Comparison of ENCODE assay signal across 19 cellular contexts in the genomic region with DNA sequence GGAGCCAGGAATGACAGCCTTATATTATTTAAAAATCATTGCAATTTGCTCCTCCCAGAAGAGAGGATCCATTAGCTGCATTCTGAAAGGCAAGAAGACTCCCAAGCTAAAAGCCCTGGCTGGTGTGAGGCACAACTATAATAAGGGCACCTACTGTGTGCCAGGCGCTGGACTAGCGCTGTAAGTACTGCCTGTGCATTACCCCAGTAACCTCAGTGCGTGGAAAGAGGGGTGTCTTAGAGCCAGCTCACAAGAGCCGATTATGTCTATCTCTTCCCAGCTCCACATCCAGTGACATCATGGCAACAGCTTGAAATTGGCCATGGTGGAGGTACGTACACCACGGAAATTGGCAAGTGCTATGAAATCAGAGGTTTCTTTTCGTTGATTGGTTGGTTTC.
A peak's percentile ranks its signal among the peaks of the same experiment; 100 is the strongest.
DNase-seq lines count a peak whose midpoint lies in the region; ATAC-seq and TF ChIP-seq lines count a peak whose summit lies in the region.
"Had no signal": no experiment of that assay in that cellular context is flagged by ENCODE, and none has a peak within 500 bp of the region (broad histone marks: within the 10 kb centered on the region; RNA-seq: fewer than 3 reads in every experiment).

No MANE protein-coding gene starts in this region.

- no peak for ATAC-seq in heart left ventricle
- ATAC-seq in body of pancreas, result no peak
- ATAC-seq: activated CD8-positive, alpha-beta T cell treated with anti-CD3 and anti-CD28 coated beads for 36 hours had no signal

- TF ChIP-seq POLR2A in heart left ventricle (IDR thresholded peaks at IDR 0.05), result no peak
- TF ChIP-seq POLR2A in body of pancreas (IDR thresholded peaks at IDR 0.05), result no peak
- TF ChIP-seq POLR2A in tibial nerve (IDR thresholded peaks at IDR 0.05), result no peak
- TF ChIP-seq POLR2A in sigmoid colon (IDR thresholded peaks at IDR 0.05), result no peak

- TF ChIP-seq CTCF in right atrium auricular region (IDR thresholded peaks at IDR 0.05) (no peak), heart left ventricle (IDR thresholded peaks at IDR 0.05) (no peak), body of pancreas (IDR thresholded peaks at IDR 0.05) (no peak), tibial nerve (IDR thresholded peaks at IDR 0.05) (no peak), sigmoid colon (IDR thresholded peaks at IDR 0.05) (no peak), coronary artery (IDR thresholded peaks at IDR 0.05) (no peak)

- TF ChIP-seq EP300 in tibial nerve (IDR thresholded peaks at IDR 0.05) (no peak), sigmoid colon (IDR thresholded peaks at IDR 0.05) (no peak)

- H3K4me3 ChIP-seq in right atrium auricular region, result no peak overlapping the region
- H3K4me3 ChIP-seq in heart left ventricle, result no peak overlapping the region
- no peak overlapping the region for H3K4me3 ChIP-seq in body of pancreas
- no peak overlapping the region for H3K4me3 ChIP-seq in muscle layer of duodenum (ENCODE audit: low read depth in 1 of 2, low read length in 2 of 2)
- H3K4me3 ChIP-seq in tibial nerve, result no peak overlapping the region
- no peak overlapping the region for H3K4me3 ChIP-seq in sigmoid colon
- no peak overlapping the region for H3K4me3 ChIP-seq in coronary artery
- H3K4me3 ChIP-seq: BLaER1, lung, mucosa of descending colon, neural progenitor cell, upper lobe of left lung had no signal

- no peaks in the 10 kb centered on the region for H3K9me3 ChIP-seq in right atrium auricular region
- H3K9me3 ChIP-seq in heart left ventricle, result no peaks in the 10 kb centered on the region
- H3K9me3 ChIP-seq in body of pancreas, result no peaks in the 10 kb centered on the region
- H3K9me3 ChIP-seq in muscle layer of duodenum (ENCODE audit: control insufficient read depth in 1 of 2, low read length in 2 of 2), result no peaks in the 10 kb centered on the region
- H3K9me3 ChIP-seq in tibial nerve, result no peaks in the 10 kb centered on the region
- no peaks in the 10 kb centered on the region for H3K9me3 ChIP-seq in sigmoid colon
- H3K9me3 ChIP-seq: BLaER1, mucosa of descending colon, upper lobe of left lung had no signal

- H3K4me1 ChIP-seq in right atrium auricular region (peaks cover 0 to 25% of the 10 kb centered on the region in 2 donors), heart left ventricle (peaks cover 0 to 27% (median 18%) of the 10 kb centered on the region in 12 donors), body of pancreas (peaks cover 49% of the 10 kb centered on the region), muscle layer of duodenum (ENCODE audit: control insufficient read depth in 1 of 2, insufficient read depth in 2 of 2, low read length in 2 of 2) (peaks cover 9 to 25% of the 10 kb centered on the region in 2 donors), tibial nerve (peaks cover 0 to 16% (median 4%) of the 10 kb centered on the region in 4 donors), sigmoid colon (peaks cover 0 to 11% (median 3%) of the 10 kb centered on the region in 4 donors)

- no peaks in the 10 kb centered on the region for H3K27me3 ChIP-seq in right atrium auricular region
- no peaks in the 10 kb centered on the region for H3K27me3 ChIP-seq in heart left ventricle
- H3K27me3 ChIP-seq in body of pancreas, result no peaks in the 10 kb centered on the region
- H3K27me3 ChIP-seq in muscle layer of duodenum (ENCODE audit: low read depth, low read length), result no peaks in the 10 kb centered on the region
- no peaks in the 10 kb centered on the region for H3K27me3 ChIP-seq in tibial nerve
- H3K27me3 ChIP-seq in sigmoid colon, result no peaks in the 10 kb centered on the region
- H3K27me3 ChIP-seq: BLaER1, neural progenitor cell, upper lobe of left lung had no signal

- intact Hi-C loops in heart left ventricle (cut with DNase I) (loop anchor here in 1 of 10 donors (10.0 kb wide), 1 partner anchor 73 kb away; no protein-coding TSS in a partner anchor), body of pancreas (cut with DNase I) (no loop called here), sigmoid colon (cut with DNase I) (no loop called here)

- H3K27ac ChIP-seq in right atrium auricular region, result peak overlapping the region; percentile 16 to 24
- peak overlapping the region in 6 of 12 donors; percentile 9 to 49 (median 36) for H3K27ac ChIP-seq in heart left ventricle
- H3K27ac ChIP-seq in body of pancreas, result peak overlapping the region; percentile 75 to 95 (median 86)
- H3K27ac ChIP-seq in muscle layer of duodenum (ENCODE audit: low read length), result peak overlapping the region; percentile 24
- peak overlapping the region in 3 of 4 donors; percentile 13 to 81 (median 61) for H3K27ac ChIP-seq in tibial nerve
- H3K27ac ChIP-seq in sigmoid colon, result peak overlapping the region in 1 of 4 donors; percentile 22
- no peak overlapping the region for H3K27ac ChIP-seq in coronary artery
- H3K27ac ChIP-seq: BLaER1, neural progenitor cell had no signal

- DNase-seq in right atrium auricular region (ENCODE audit: low spot score), result no peak
- DNase-seq in heart left ventricle, result no peak
- DNase-seq in body of pancreas, result no peak
- DNase-seq in tibial nerve (ENCODE audit: low spot score in 2 of 2), result no peak
- DNase-seq in NCI-H2196 (lab: John Stamatoyannopoulos, UW; ENCODE audit: unreplicated experiment), result no peak
- DNase-seq in sigmoid colon, result no peak
- DNase-seq in coronary artery (ENCODE audit: low spot score), result no peak
- DNase-seq: ACHN; activated CD4-positive, CD25-positive, alpha-beta regulatory T cell treated with anti-CD3 and anti-CD28 coated beads, Interleukin-2, amount 50 U/mL, for 72 hours; activated CD8-positive, alpha-beta T cell treated with anti-CD3 and anti-CD28 coated beads for 36 hours; aorta; mucosa of descending colon; NCI-H226; RPMI8226; upper lobe of left lung had no signal

- 85 to 94% (median 91%) methylated on average over 7 of the region's 7 CpGs for WGBS in heart left ventricle, 4 donors
- WGBS in body of pancreas, 2 donors, result 82 to 87% methylated on average over 7 of the region's 7 CpGs
- 95 to 96% methylated on average over 7 of the region's 7 CpGs for WGBS in tibial nerve, 2 donors
- WGBS in sigmoid colon, 2 donors, result 92 to 96% methylated on average over 7 of the region's 7 CpGs

- H3K36me3 ChIP-seq in right atrium auricular region (no peaks in the 10 kb centered on the region), heart left ventricle (no peaks in the 10 kb centered on the region), body of pancreas (replicated peaks in 1 of 2; ENCODE audit: insufficient read depth in 1 of 2, low read depth in 2 of 2) (no peaks in the 10 kb centered on the region), muscle layer of duodenum (ENCODE audit: control insufficient read depth in 1 of 2, insufficient read depth in 2 of 2, low read length in 2 of 2) (no peaks in the 10 kb centered on the region), tibial nerve (no peaks in the 10 kb centered on the region), sigmoid colon (no peaks in the 10 kb centered on the region)
- H3K36me3 ChIP-seq: BLaER1, neural progenitor cell, upper lobe of left lung had no signal

Comparison
In these comparisons a context has a peak if more than half of its experiments do, and no peak if none do; other contexts are left out.
1. H3K27ac ChIP-seq: peak in right atrium auricular region (2 of 2), body of pancreas (4 of 4), muscle layer of duodenum (single experiment) and tibial nerve (3 of 4); none in coronary artery (0 of 2).